ENCODE assay signal across 17 cellular contexts in genomic region chr2:239952665-239953417, GRCh38.
A peak's percentile ranks its signal among the peaks of the same experiment; 100 is the strongest.
DNase-seq lines count a peak whose midpoint lies in the region; ATAC-seq and TF ChIP-seq lines count a peak whose summit lies in the region.
"Had no signal": no experiment of that assay in that cellular context is flagged by ENCODE, and none has a peak within 500 bp of the region (broad histone marks: within the 10 kb centered on the region; RNA-seq: fewer than 3 reads in every experiment).

No MANE protein-coding gene starts in this region.

- H3K9me3 ChIP-seq in ovary (no peaks in the 10 kb centered on the region), transverse colon (no peaks in the 10 kb centered on the region)
- H3K9me3 ChIP-seq: pancreas had no signal

- H3K4me3 Mint-ChIP-seq in brain = no peak overlapping the region
- H3K4me3 Mint-ChIP-seq: activated CD4-positive, alpha-beta T cell treated with anti-CD3 and anti-CD28 coated beads for 36 hours; activated naive CD4-positive, alpha-beta T cell treated with anti-CD3 and anti-CD28 coated beads for 36 hours; stimulated activated naive CD8-positive, alpha-beta T cell treated with anti-CD3 and anti-CD28 coated beads, Interleukin-15, Interleukin-2, amounts not matched to agents 100 ng/mL and 50 ng/mL, for 24 hours had no signal

- WGBS in ovary, 3 donors = 48 to 64% (median 59%) methylated on average over 7 to 16 of the region's 16 CpGs
- 79% methylated on average over 16 of the region's 16 CpGs; no CpG with 5 or more reads in 1 of the 2 donors for WGBS in transverse colon (ENCODE audit: low coverage in 1 of 2), 2 donors

- no peaks in the 10 kb centered on the region for H3K9me3 Mint-ChIP-seq in brain
- H3K9me3 Mint-ChIP-seq: activated naive CD4-positive, alpha-beta T cell treated with anti-CD3 and anti-CD28 coated beads for 36 hours; stimulated activated naive CD8-positive, alpha-beta T cell treated with anti-CD3 and anti-CD28 coated beads, Interleukin-15, Interleukin-2, amounts not matched to agents 100 ng/mL and 50 ng/mL, for 24 hours had no signal

- no peak for DNase-seq in left cardiac atrium
- DNase-seq in ovary = peak in 1 of 5 donors; percentile 27
- DNase-seq in transverse colon = no peak
- no peak for DNase-seq in foreskin fibroblast
- DNase-seq: activated CD4-positive, alpha-beta T cell treated with anti-CD3 and anti-CD28 coated beads for 36 hours; activated naive CD4-positive, alpha-beta T cell treated with anti-CD3 and anti-CD28 coated beads for 36 hours; AML-193; DMS153; NCI-H2029 treated with DMSO at 0.1 percent for 48 hours; NCI-H510A treated with DMSO at 0.1 percent for 48 hours; T1000 had no signal

- peak overlapping the region in 4 of 5 experiments; percentile 73 to 89 (median 78) for H3K27ac Mint-ChIP-seq in brain
- H3K27ac Mint-ChIP-seq: activated CD4-positive, alpha-beta T cell treated with anti-CD3 and anti-CD28 coated beads for 36 hours; activated naive CD4-positive, alpha-beta T cell treated with anti-CD3 and anti-CD28 coated beads for 36 hours; stimulated activated naive CD8-positive, alpha-beta T cell treated with anti-CD3 and anti-CD28 coated beads, Interleukin-15, Interleukin-2, amounts not matched to agents 100 ng/mL and 50 ng/mL, for 24 hours had no signal

- H3K27ac ChIP-seq in ovary (peak overlapping the region; percentile 19 to 68), transverse colon (peak overlapping the region; percentile 65 to 84 (median 74))
- H3K27ac ChIP-seq: brain microvascular endothelial cell, pancreas had no signal

- no peaks in the 10 kb centered on the region for H3K36me3 ChIP-seq in ovary
- no peaks in the 10 kb centered on the region for H3K36me3 ChIP-seq in transverse colon
- H3K36me3 ChIP-seq: brain microvascular endothelial cell, pancreas had no signal

- peaks cover 14% of the 10 kb centered on the region for H3K4me1 ChIP-seq in ovary (ENCODE audit: insufficient read depth)
- peaks cover 0 to 15% (median 3%) of the 10 kb centered on the region in 4 donors for H3K4me1 ChIP-seq in transverse colon
- H3K4me1 ChIP-seq: pancreas had no signal

- TF ChIP-seq EP300 in ovary (IDR thresholded peaks at IDR 0.05) (no peak), transverse colon (IDR thresholded peaks at IDR 0.05; ENCODE audit: low read depth) (no peak)

- no peaks in the 10 kb centered on the region for H3K27me3 Mint-ChIP-seq in brain
- H3K27me3 Mint-ChIP-seq: activated CD4-positive, alpha-beta T cell treated with anti-CD3 and anti-CD28 coated beads for 36 hours; stimulated activated naive CD8-positive, alpha-beta T cell treated with anti-CD3 and anti-CD28 coated beads, Interleukin-15, Interleukin-2, amounts not matched to agents 100 ng/mL and 50 ng/mL, for 24 hours had no signal

- intact Hi-C loops in left cardiac atrium (cut with DNase I) (no loop called here), ovary (cut with DNase I) (no loop called here), transverse colon (cut with DNase I; ENCODE audit: low total_unique reads) (no loop called here)

- TF ChIP-seq POLR2A in ovary (IDR thresholded peaks at IDR 0.05) = no peak
- TF ChIP-seq POLR2A in transverse colon (IDR thresholded peaks at IDR 0.05) = no peak

- ATAC-seq in left cardiac atrium = peak; percentile 20 to 53
- no peak for ATAC-seq in HG03439 (IDR thresholded peaks at IDR 0.05; ENCODE audit: unreplicated experiment)
- ATAC-seq in HG02973 (IDR thresholded peaks at IDR 0.05; ENCODE audit: unreplicated experiment) = no peak
- ATAC-seq: activated CD4-positive, alpha-beta T cell treated with anti-CD3 and anti-CD28 coated beads for 36 hours had no signal

- TF ChIP-seq CTCF in brain (conservative IDR thresholded peaks at IDR 0.05) = no peak
- no peak for TF ChIP-seq CTCF in ovary (IDR thresholded peaks at IDR 0.05)
- no peak for TF ChIP-seq CTCF in transverse colon (IDR thresholded peaks at IDR 0.05)
- no peak for TF ChIP-seq CTCF in foreskin fibroblast (IDR thresholded peaks at IDR 0.05; ENCODE audit: low read depth, low read length)

- H3K27me3 ChIP-seq in ovary (no peaks in the 10 kb centered on the region), transverse colon (no peaks in the 10 kb centered on the region)
- H3K27me3 ChIP-seq: brain microvascular endothelial cell, pancreas had no signal

- in situ Hi-C loops in transverse colon (cut with MboI; ENCODE audit: low pct_ligation_motif_present in 1 of 4, low pct_unique_long_range_greater_than_20kb in 1 of 4, low sequenced_read_pairs in 3 of 4) = no loop called here

- H3K36me3 Mint-ChIP-seq in brain = peaks cover 17% of the 10 kb centered on the region

- peaks cover 47% of the 10 kb centered on the region for H3K4me1 Mint-ChIP-seq in brain
- H3K4me1 Mint-ChIP-seq: activated CD4-positive, alpha-beta T cell treated with anti-CD3 and anti-CD28 coated beads for 36 hours had no signal

- no peak overlapping the region for H3K4me3 ChIP-seq in ovary
- no peak overlapping the region for H3K4me3 ChIP-seq in transverse colon
- no peak overlapping the region for H3K4me3 ChIP-seq in foreskin fibroblast (ENCODE audit: low read depth in 1 of 2, low read length in 2 of 2)
- H3K4me3 ChIP-seq: pancreas had no signal

Comparison
In these comparisons a context has a peak if more than half of its experiments do, and no peak if none do; other contexts are left out.
1. ATAC-seq: peak in left cardiac atrium (2 of 2); none in HG03439 (single experiment) and HG02973 (single experiment).